Comparison of ENCODE assay signal across 3 cellular contexts in genomic region chr5:69367697-69368279, GRCh38.
TF ChIP-seq lines count a peak whose summit lies in the region.

No MANE protein-coding gene starts in this region.

TF ChIP-seq in SK-N-SH, 30 proteins besides CTCF, POLR2A, EP300 and RAD21:
- no peak for TF ChIP-seq EZH2phosphoT487 (IDR thresholded peaks at IDR 0.05; ENCODE audit: borderline replicate concordance, low read depth)
- TF ChIP-seq SMC3 (IDR thresholded peaks at IDR 0.05; ENCODE audit: low read depth, low read length) = no peak
- TF ChIP-seq FOSL2 (IDR thresholded peaks at IDR 0.05; ENCODE audit: borderline replicate concordance, low read depth) = no peak
- TF ChIP-seq, protein P1, sequence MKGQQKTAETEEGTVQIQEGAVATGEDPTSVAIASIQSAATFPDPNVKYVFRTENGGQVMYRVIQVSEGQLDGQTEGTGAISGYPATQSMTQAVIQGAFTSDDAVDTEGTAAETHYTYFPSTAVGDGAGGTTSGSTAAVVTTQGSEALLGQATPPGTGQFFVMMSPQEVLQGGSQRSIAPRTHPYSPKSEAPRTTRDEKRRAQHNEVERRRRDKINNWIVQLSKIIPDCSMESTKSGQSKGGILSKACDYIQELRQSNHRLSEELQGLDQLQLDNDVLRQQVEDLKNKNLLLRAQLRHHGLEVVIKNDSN (IDR thresholded peaks at IDR 0.05; ENCODE audit: borderline replicate concordance, low read depth) = no peak
- no peak for TF ChIP-seq CHD2 (IDR thresholded peaks at IDR 0.05; ENCODE audit: low read length, partially characterized antibody)
- no peak for TF ChIP-seq NRF1 (IDR thresholded peaks at IDR 0.05; ENCODE audit: low read depth, low read length)
- TF ChIP-seq, protein P2, sequence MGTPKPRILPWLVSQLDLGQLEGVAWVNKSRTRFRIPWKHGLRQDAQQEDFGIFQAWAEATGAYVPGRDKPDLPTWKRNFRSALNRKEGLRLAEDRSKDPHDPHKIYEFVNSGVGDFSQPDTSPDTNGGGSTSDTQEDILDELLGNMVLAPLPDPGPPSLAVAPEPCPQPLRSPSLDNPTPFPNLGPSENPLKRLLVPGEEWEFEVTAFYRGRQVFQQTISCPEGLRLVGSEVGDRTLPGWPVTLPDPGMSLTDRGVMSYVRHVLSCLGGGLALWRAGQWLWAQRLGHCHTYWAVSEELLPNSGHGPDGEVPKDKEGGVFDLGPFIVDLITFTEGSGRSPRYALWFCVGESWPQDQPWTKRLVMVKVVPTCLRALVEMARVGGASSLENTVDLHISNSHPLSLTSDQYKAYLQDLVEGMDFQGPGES (IDR thresholded peaks at IDR 0.05; ENCODE audit: low read depth, low read length) = no peak
- no peak for TF ChIP-seq REST (IDR thresholded peaks at IDR 0.05; ENCODE audit: low read depth, low read length)
- TF ChIP-seq, protein P3, sequence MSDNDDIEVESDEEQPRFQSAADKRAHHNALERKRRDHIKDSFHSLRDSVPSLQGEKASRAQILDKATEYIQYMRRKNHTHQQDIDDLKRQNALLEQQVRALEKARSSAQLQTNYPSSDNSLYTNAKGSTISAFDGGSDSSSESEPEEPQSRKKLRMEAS (IDR thresholded peaks at IDR 0.05; ENCODE audit: low read depth) = no peak
- TF ChIP-seq JUND (IDR thresholded peaks at IDR 0.05) = no peak
- TF ChIP-seq, protein P4, sequence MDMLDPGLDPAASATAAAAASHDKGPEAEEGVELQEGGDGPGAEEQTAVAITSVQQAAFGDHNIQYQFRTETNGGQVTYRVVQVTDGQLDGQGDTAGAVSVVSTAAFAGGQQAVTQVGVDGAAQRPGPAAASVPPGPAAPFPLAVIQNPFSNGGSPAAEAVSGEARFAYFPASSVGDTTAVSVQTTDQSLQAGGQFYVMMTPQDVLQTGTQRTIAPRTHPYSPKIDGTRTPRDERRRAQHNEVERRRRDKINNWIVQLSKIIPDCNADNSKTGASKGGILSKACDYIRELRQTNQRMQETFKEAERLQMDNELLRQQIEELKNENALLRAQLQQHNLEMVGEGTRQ (IDR thresholded peaks at IDR 0.05; ENCODE audit: borderline replicate concordance, low read depth, low read length) = no peak
- TF ChIP-seq TAF1 (IDR thresholded peaks at IDR 0.05; ENCODE audit: borderline replicate concordance, low read depth, low read length) = no peak
- TF ChIP-seq GABPA (IDR thresholded peaks at IDR 0.05; ENCODE audit: low read depth) = no peak
TF ChIP-seq in SK-N-SH: peak in this region for 0.

TF ChIP-seq in SK-N-SH treated with all-trans-retinoic acid at 6 μM for 48 hours, 23 proteins besides CTCF, POLR2A, EP300 and RAD21:
- TF ChIP-seq ARNTL (CRISPR knock-in tag; IDR thresholded peaks at IDR 0.05; ENCODE audit: borderline replicate concordance, low read depth) = no peak
- no peak for TF ChIP-seq RARB (CRISPR knock-in tag; IDR thresholded peaks at IDR 0.05)
- no peak for TF ChIP-seq ISL1 (CRISPR knock-in tag; IDR thresholded peaks at IDR 0.05)
- TF ChIP-seq GLIS3 (CRISPR knock-in tag; IDR thresholded peaks at IDR 0.05) = no peak
- TF ChIP-seq ZNF70 (CRISPR knock-in tag; IDR thresholded peaks at IDR 0.05) = no peak
- TF ChIP-seq, protein P5, sequence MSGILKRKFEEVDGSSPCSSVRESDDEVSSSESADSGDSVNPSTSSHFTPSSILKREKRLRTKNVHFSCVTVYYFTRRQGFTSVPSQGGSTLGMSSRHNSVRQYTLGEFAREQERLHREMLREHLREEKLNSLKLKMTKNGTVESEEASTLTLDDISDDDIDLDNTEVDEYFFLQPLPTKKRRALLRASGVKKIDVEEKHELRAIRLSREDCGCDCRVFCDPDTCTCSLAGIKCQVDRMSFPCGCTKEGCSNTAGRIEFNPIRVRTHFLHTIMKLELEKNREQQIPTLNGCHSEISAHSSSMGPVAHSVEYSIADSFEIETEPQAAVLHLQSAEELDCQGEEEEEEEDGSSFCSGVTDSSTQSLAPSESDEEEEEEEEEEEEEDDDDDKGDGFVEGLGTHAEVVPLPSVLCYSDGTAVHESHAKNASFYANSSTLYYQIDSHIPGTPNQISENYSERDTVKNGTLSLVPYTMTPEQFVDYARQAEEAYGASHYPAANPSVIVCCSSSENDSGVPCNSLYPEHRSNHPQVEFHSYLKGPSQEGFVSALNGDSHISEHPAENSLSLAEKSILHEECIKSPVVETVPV (CRISPR knock-in tag; IDR thresholded peaks at IDR 0.05) = no peak
- TF ChIP-seq ZFP3 (CRISPR knock-in tag; IDR thresholded peaks at IDR 0.05) = no peak
- no peak for TF ChIP-seq BACH2 (CRISPR knock-in tag; IDR thresholded peaks at IDR 0.05; ENCODE audit: borderline replicate concordance)

TF ChIP-seq in endothelial cell of umbilical vein, 7 proteins besides CTCF, POLR2A, EP300 and RAD21:
- no peak for TF ChIP-seq POLR2AphosphoS5 (IDR thresholded peaks at IDR 0.05; ENCODE audit: insufficient read depth, low read depth, low read length)
TF ChIP-seq in endothelial cell of umbilical vein: peak in this region for 0.
